ENCODE assay signal across 1 cellular context in genomic region chr1:9615316-9616063, GRCh38.
TF ChIP-seq lines count a peak whose summit lies in the region.

No MANE protein-coding gene starts in this region.

TF ChIP-seq in HepG2, 621 proteins besides CTCF, POLR2A, EP300 and RAD21 (continued from another document and continues in another):
- TF ChIP-seq ARID4A (CRISPR knock-in tag; IDR thresholded peaks at IDR 0.05; ENCODE audit: borderline replicate concordance) (no peak), NFE2L1 (CRISPR knock-in tag; IDR thresholded peaks at IDR 0.05; ENCODE audit: borderline replicate concordance) (no peak), AGO1 (IDR thresholded peaks at IDR 0.05; ENCODE audit: low read depth, low read length, poor library complexity, severe bottlenecking) (peak; percentile 66), RFXAP (CRISPR knock-in tag; IDR thresholded peaks at IDR 0.05; ENCODE audit: borderline replicate concordance) (0 out of 2 replicates have a peak, but pooled peaks have one; percentile 58), ZNF740 (CRISPR knock-in tag; IDR thresholded peaks at IDR 0.05) (no peak), PAXIP1 (CRISPR knock-in tag; conservative IDR thresholded peaks at IDR 0.05) (no peak), POLR2G (IDR thresholded peaks at IDR 0.05; ENCODE audit: low read depth, low read length) (peak; percentile 31; the same call in 1 of the 2 replicates), MXD1 (CRISPR knock-in tag; IDR thresholded peaks at IDR 0.05) (no peak), ZNF256 (CRISPR knock-in tag; conservative IDR thresholded peaks at IDR 0.05) (0 out of 2 replicates have a peak, but pooled peaks have one; percentile 28), STAG1 (CRISPR knock-in tag; IDR thresholded peaks at IDR 0.05) (peak; percentile 58), ISL2 (CRISPR knock-in tag; IDR thresholded peaks at IDR 0.05) (0 out of 2 replicates have a peak, but pooled peaks have one; percentile 17), ZC3H13 (CRISPR knock-in tag; IDR thresholded peaks at IDR 0.05) (0 out of 2 replicates have a peak, but pooled peaks have one; percentile 47), SRSF4 (IDR thresholded peaks at IDR 0.05; ENCODE audit: low read depth, low read length, poor library complexity, severe bottlenecking) (no peak), ATF6 (CRISPR knock-in tag; conservative IDR thresholded peaks at IDR 0.05) (no peak), ETS1 (CRISPR knock-in tag; IDR thresholded peaks at IDR 0.05) (no peak), TFAP4 (IDR thresholded peaks at IDR 0.05; ENCODE audit: borderline replicate concordance, low read depth) (peak; percentile 70; the same call in 1 of the 2 replicates), ZBTB33 (CRISPR knock-in tag; IDR thresholded peaks at IDR 0.05) (0 out of 2 replicates have a peak, but pooled peaks have one; percentile 46), BHLHE40 (IDR thresholded peaks at IDR 0.05; ENCODE audit: low read length) (no peak), XRCC5 (optimal IDR thresholded peaks at IDR 0.05; ENCODE audit: low read length) (peak; percentile 42), SP1 (IDR thresholded peaks at IDR 0.05) (no peak), SP1 (CRISPR knock-in tag; IDR thresholded peaks at IDR 0.05) (no peak), TCF7 (IDR thresholded peaks at IDR 0.05; ENCODE audit: low read depth) (no peak), KDM2A (CRISPR knock-in tag; IDR thresholded peaks at IDR 0.05; ENCODE audit: borderline replicate concordance, low read depth) (peak; percentile 64; the same call in 1 of the 2 replicates), SALL2 (CRISPR knock-in tag; IDR thresholded peaks at IDR 0.05) (0 out of 2 replicates have a peak, but pooled peaks have one; percentile 19), BRD4 (CRISPR knock-in tag; IDR thresholded peaks at IDR 0.05) (0 out of 2 replicates have a peak, but pooled peaks have one; percentile 43), IRF9 (CRISPR knock-in tag; IDR thresholded peaks at IDR 0.05; ENCODE audit: borderline replicate concordance) (no peak), ZNF597 (CRISPR knock-in tag; IDR thresholded peaks at IDR 0.05) (no peak), ZNF687 (CRISPR knock-in tag; IDR thresholded peaks at IDR 0.05) (0 out of 2 replicates have a peak, but pooled peaks have one; percentile 15), FOXJ3 (CRISPR knock-in tag; IDR thresholded peaks at IDR 0.05; ENCODE audit: borderline replicate concordance) (no peak), ZFP41 (CRISPR knock-in tag; IDR thresholded peaks at IDR 0.05; ENCODE audit: borderline replicate concordance) (no peak), TAF1 (CRISPR knock-in tag; IDR thresholded peaks at IDR 0.05) (no peak), RFX5 (IDR thresholded peaks at IDR 0.05; ENCODE audit: low read depth, low read length) (no peak)
